Comparison of ENCODE assay signal across 8 cellular contexts in the genomic region with DNA sequence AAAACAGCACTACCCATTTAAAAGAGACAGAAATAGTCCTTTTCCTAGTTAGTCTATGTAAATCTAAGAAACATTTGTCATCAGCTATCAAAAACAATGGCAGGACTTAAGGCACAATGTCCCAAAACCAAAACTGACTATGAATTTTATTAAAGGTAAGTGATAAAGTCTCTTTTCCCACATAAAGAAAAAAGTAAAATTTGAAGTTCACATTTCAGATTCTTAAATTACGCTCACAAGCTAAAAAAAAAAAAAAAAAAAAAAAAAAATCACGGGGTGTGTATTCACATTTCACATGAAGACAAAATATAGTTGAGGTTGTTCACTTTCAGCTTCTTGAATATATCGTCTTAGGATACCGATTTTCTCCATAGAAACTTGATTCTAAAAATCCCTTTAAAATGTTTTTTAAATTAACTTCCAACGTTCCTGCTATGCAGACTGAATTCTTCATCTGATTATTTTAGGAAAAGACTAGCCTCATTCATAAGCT. TPM values are rescaled to one million over a fixed set of nuclear protein-coding genes. Genes with fewer than 3 reads are reported as not detected.
DNase-seq lines count a peak whose midpoint lies in the region; ATAC-seq and TF ChIP-seq lines count a peak whose summit lies in the region.

No MANE protein-coding gene starts in this region.

- H3K9me3 ChIP-seq in T-helper 17 cell (ENCODE audit: control insufficient read depth, low read length, poor library complexity, severe bottlenecking) = no peaks in the 10 kb centered on the region

- ATAC-seq in T-helper 17 cell = no peak
- no peak for ATAC-seq in GM21367 (IDR thresholded peaks at IDR 0.05; ENCODE audit: unreplicated experiment)

- H3K4me1 Mint-ChIP-seq in T-helper 17 cell = peaks cover 18% of the 10 kb centered on the region

- H3K36me3 Mint-ChIP-seq in T-helper 17 cell (ENCODE audit: low read depth) = no peaks in the 10 kb centered on the region

- DNase-seq in GM12865 (ENCODE audit: low read depth) (no peak), T-helper 17 cell (no peak), fibroblast of villous mesenchyme (ENCODE audit: low read depth) (no peak), skeletal muscle cell (ENCODE audit: low read depth) (no peak), cerebellar nuclear complex (lab: John Stamatoyannopoulos, UW) (no peak), NCI-H748 treated with DMSO at 0.1 percent for 48 hours (lab: John Stamatoyannopoulos, UW) (no peak), NCI-H2227 treated with DMSO at 0.1 percent for 48 hours (lab: John Stamatoyannopoulos, UW) (no peak)

- TF ChIP-seq CTCF in GM12865 (IDR thresholded peaks at IDR 0.05; ENCODE audit: insufficient read depth, low read depth, low read length, missing control alignments) = no peak
- TF ChIP-seq CTCF in fibroblast of villous mesenchyme (IDR thresholded peaks at IDR 0.05; ENCODE audit: insufficient read depth, low read depth, low read length) = no peak

- H3K4me3 ChIP-seq in GM12865 (ENCODE audit: low read depth, low read length) (peak overlapping the region; percentile 91), fibroblast of villous mesenchyme (ENCODE audit: low read depth, low read length) (peak overlapping the region; percentile 99), skeletal muscle cell (ENCODE audit: low read depth, low read length) (peak overlapping the region; percentile 99)

- H3K27ac Mint-ChIP-seq in T-helper 17 cell = peak overlapping the region; percentile 98

- H3K4me3 Mint-ChIP-seq in T-helper 17 cell = peak overlapping the region; percentile 95

- no peaks in the 10 kb centered on the region for H3K27me3 Mint-ChIP-seq in T-helper 17 cell

RNA-seq across cellular contexts. Expression of a gene that starts 1.6 kb away (rescaled TPM):
- 10 to 100 TPM; 13.7 to 15.8 TPM for total RNA-seq in T-helper 17 cell
- 183 and 323 TPM in 2 replicates for total RNA-seq in fibroblast of villous mesenchyme

RNA-seq across cellular contexts. Expression of a gene that starts 15.2 kb away (rescaled TPM):
- total RNA-seq in T-helper 17 cell = 1 to 10 TPM in 1 of 2 donors, under 1 TPM in 1; 0.86 to 1.5 TPM
- total RNA-seq in fibroblast of villous mesenchyme = 1.7 and 3.2 TPM in 2 replicates

Comparison
In these comparisons a context has a peak if more than half of its experiments do, and no peak if none do; other contexts are left out.
1. RNA of a gene that starts 1.6 kb away (total RNA-seq): 183 to 323 TPM in fibroblast of villous mesenchyme; 13.7 to 15.8 TPM in T-helper 17 cell; every median in the first group is over 10 times any median in the second.
2. Peak in every context shown above with its lines, with median percentiles within 50 percentile points of each other: H3K4me3 ChIP-seq.